ENCODE assay signal across 1 cellular context in the genomic region with DNA sequence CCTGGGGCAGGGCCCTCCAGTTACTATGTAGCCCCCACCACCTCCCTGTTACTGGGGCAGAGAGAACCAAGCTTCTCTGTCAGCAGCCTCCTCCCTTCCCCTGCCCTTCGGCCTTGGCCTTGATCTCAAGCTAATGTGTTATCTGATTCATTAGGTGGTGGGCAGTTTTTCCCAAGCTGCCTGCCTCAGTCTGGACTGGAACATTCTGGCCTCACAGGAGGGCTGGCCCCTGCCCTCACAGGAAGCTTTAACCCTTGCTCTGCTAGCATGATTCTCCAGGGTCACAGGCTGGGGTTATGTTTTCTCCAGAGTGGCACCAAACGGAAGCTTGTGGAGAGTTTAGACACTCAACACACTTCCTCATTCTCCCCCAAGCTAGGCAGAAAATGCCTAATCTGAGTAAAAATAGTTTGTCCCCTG.
TF ChIP-seq lines count a peak whose summit lies in the region.

No MANE protein-coding gene starts in this region.

TF ChIP-seq in H1, 55 proteins besides CTCF, POLR2A, EP300 and RAD21:
- TF ChIP-seq NRF1 (IDR thresholded peaks at IDR 0.05; ENCODE audit: low read depth, low read length) (no peak), POU5F1 (IDR thresholded peaks at IDR 0.05; ENCODE audit: low read depth, low read length) (no peak), CBX8 (IDR thresholded peaks at IDR 0.05; ENCODE audit: borderline replicate concordance, low read depth, low read length) (no peak), TBP (IDR thresholded peaks at IDR 0.05; ENCODE audit: low read depth, low read length) (no peak), CREB1 (IDR thresholded peaks at IDR 0.05) (no peak), FOSL1 (IDR thresholded peaks at IDR 0.05; ENCODE audit: insufficient read depth, low read depth, low read length) (no peak), EGR1 (IDR thresholded peaks at IDR 0.05; ENCODE audit: borderline replicate concordance, low read depth, low read length) (no peak), TAF1 (IDR thresholded peaks at IDR 0.05; ENCODE audit: low read depth, low read length) (no peak), SRF (IDR thresholded peaks at IDR 0.05; ENCODE audit: low read depth, low read length) (no peak), SP2 (IDR thresholded peaks at IDR 0.05; ENCODE audit: low read length) (no peak), BCL11A (IDR thresholded peaks at IDR 0.05; ENCODE audit: low read depth in 2 of 2, low read length in 2 of 2) (no peak), BACH1 (IDR thresholded peaks at IDR 0.05; ENCODE audit: low read length) (no peak)
- TF ChIP-seq, protein P1, sequence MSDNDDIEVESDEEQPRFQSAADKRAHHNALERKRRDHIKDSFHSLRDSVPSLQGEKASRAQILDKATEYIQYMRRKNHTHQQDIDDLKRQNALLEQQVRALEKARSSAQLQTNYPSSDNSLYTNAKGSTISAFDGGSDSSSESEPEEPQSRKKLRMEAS (IDR thresholded peaks at IDR 0.05) = no peak
- TF ChIP-seq, protein P2, sequence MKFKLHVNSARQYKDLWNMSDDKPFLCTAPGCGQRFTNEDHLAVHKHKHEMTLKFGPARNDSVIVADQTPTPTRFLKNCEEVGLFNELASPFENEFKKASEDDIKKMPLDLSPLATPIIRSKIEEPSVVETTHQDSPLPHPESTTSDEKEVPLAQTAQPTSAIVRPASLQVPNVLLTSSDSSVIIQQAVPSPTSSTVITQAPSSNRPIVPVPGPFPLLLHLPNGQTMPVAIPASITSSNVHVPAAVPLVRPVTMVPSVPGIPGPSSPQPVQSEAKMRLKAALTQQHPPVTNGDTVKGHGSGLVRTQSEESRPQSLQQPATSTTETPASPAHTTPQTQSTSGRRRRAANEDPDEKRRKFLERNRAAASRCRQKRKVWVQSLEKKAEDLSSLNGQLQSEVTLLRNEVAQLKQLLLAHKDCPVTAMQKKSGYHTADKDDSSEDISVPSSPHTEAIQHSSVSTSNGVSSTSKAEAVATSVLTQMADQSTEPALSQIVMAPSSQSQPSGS (IDR thresholded peaks at IDR 0.05; ENCODE audit: low read length) = no peak
